In genomic region chr6:57134954-57135353, GRCh38 we compare ENCODE assay signal across 29 cellular contexts.
"Had no signal": no experiment of that assay in that cellular context is flagged by ENCODE, and none has a peak within 500 bp of the region (broad histone marks: within the 10 kb centered on the region; RNA-seq: fewer than 3 reads in every experiment).

No MANE protein-coding gene starts in this region.

- H2AFZ ChIP-seq: hepatocyte had no signal

- H3K4me3 ChIP-seq: adrenal gland, ascending aorta, breast epithelium, cardiac muscle cell, colonic mucosa, gastroesophageal sphincter, heart right ventricle, hepatocyte had no signal

- ATAC-seq: activated CD4-positive, alpha-beta T cell treated with anti-CD3 and anti-CD28 coated beads for 36 hours; activated CD8-positive, alpha-beta memory T cell treated with anti-CD3 and anti-CD28 coated beads, Interleukin-2, amount 10 ng/mL, durations not matched to agents 7 days and 5 days; activated CD8-positive, alpha-beta T cell treated with anti-CD3 and anti-CD28 coated beads, Interleukin-2, amount 10 ng/mL, durations not matched to agents 7 days and 5 days; activated naive CD8-positive, alpha-beta T cell treated with anti-CD3 and anti-CD28 coated beads, Interleukin-2, amount 50 U/mL, for 24 hours; esophagus mucosa; gastroesophageal sphincter; heart right ventricle had no signal

- H3K9me3 ChIP-seq: adrenal gland, ascending aorta, breast epithelium, colonic mucosa, gastroesophageal sphincter, heart right ventricle had no signal

- DNase-seq: activated CD4-positive, alpha-beta memory T cell treated with anti-CD3 and anti-CD28 coated beads for 36 hours; activated CD4-positive, alpha-beta T cell treated with anti-CD3 and anti-CD28 coated beads for 36 hours; activated CD4-positive, alpha-beta T cell treated with anti-CD3 and anti-CD28 coated beads, Interleukin-2, amount 10 ng/mL, durations not matched to agents 24 days and 14 days; activated CD4-positive, CD25-positive, alpha-beta regulatory T cell; activated CD4-positive, CD25-positive, alpha-beta regulatory T cell treated with anti-CD3 and anti-CD28 coated beads, Interleukin-2, amount 50 U/mL, for 72 hours; activated CD8-positive, alpha-beta memory T cell treated with anti-CD3 and anti-CD28 coated beads, Interleukin-2, amount 10 ng/mL, durations not matched to agents 7 days and 5 days; activated CD8-positive, alpha-beta memory T cell treated with anti-CD3 and anti-CD28 coated beads, Interleukin-2, amount 50 U/mL, for 4 hours; activated CD8-positive, alpha-beta T cell treated with anti-CD3 and anti-CD28 coated beads, Interleukin-2, amount 10 ng/mL, durations not matched to agents 7 days and 5 days; activated effector memory CD4-positive, alpha-beta T cell treated with anti-CD3 and anti-CD28 coated beads, Interleukin-2, amount 50 U/mL, for 16 hours; activated naive CD4-positive, alpha-beta T cell treated with anti-CD3 and anti-CD28 coated beads for 36 hours; activated naive CD8-positive, alpha-beta T cell treated with anti-CD3 and anti-CD28 coated beads for 36 hours; activated naive CD8-positive, alpha-beta T cell treated with anti-CD3 and anti-CD28 coated beads, Interleukin-2, amount 50 U/mL, for 24 hours; activated T-cell treated with anti-CD3 and anti-CD28 coated beads, Interleukin-2, amount 50 U/mL, for 1 hour; activated T-cell treated with anti-CD3 and anti-CD28 coated beads, Interleukin-2, amount 50 U/mL, for 48 hours; adrenal gland; central memory CD4-positive, alpha-beta T cell; cerebellar nuclear complex; colonic mucosa; effector memory CD4-positive, alpha-beta T cell; endodermal cell; foreskin melanocyte; heart right ventricle; T-helper 2 cell had no signal

- H3K36me3 ChIP-seq: breast epithelium had no signal

- H3K4me1 ChIP-seq: breast epithelium, colonic mucosa had no signal

- H3K79me2 ChIP-seq: hepatocyte had no signal

- H3K27ac ChIP-seq: adrenal gland, ascending aorta, breast epithelium, cardiac muscle cell, colonic mucosa, gastroesophageal sphincter, heart right ventricle, hepatocyte had no signal

- H3K4me2 ChIP-seq: hepatocyte had no signal

- H3K27me3 ChIP-seq: adrenal gland, ascending aorta, breast epithelium, cardiac muscle cell, colonic mucosa, gastroesophageal sphincter, heart right ventricle, hepatocyte had no signal
